8 cellular contexts compared by ENCODE assay signal in genomic region chrX:49230500-49231232, GRCh38.
DNase-seq lines count a peak whose midpoint lies in the region; ATAC-seq lines count a peak whose summit lies in the region.

No MANE protein-coding gene starts in this region.

- ATAC-seq in GM18498 (IDR thresholded peaks at IDR 0.05; ENCODE audit: unreplicated experiment) (peak; percentile 64), HG03039 (IDR thresholded peaks at IDR 0.05; ENCODE audit: unreplicated experiment) (peak; percentile 50), GM21515 (IDR thresholded peaks at IDR 0.05; ENCODE audit: unreplicated experiment) (no peak)

- DNase-seq in T follicular helper cell (ENCODE audit: low read depth) (peak; percentile 16), amniotic epithelial cell (ENCODE audit: low read depth) (peak; percentile 25), islet precursor cell (peak; percentile 80), D341Med (ENCODE audit: low spot score) (no peak)
- DNase-seq in stimulated activated CD4-positive, alpha-beta T cell treated with anti-CD3 and anti-CD28 coated beads, Interleukin-2, amount 100 ng/mL, for 48 hours, result peak; percentile 41 to 44
